ENCODE assay signal across 10 cellular contexts in genomic region chr3:49867871-49868321, GRCh38. TPM values are rescaled to one million over a fixed set of nuclear protein-coding genes. Genes with fewer than 3 reads are reported as not detected.
DNase-seq lines count a peak whose midpoint lies in the region; ATAC-seq, FAIRE-seq and TF ChIP-seq lines count a peak whose summit lies in the region.
"Had no signal": no experiment of that assay in that cellular context is flagged by ENCODE, and none has a peak within 500 bp of the region (broad histone marks: within the 10 kb centered on the region; RNA-seq: fewer than 3 reads in every experiment).

No MANE protein-coding gene starts in this region.

- H3K9me3 Mint-ChIP-seq in nephron = no peaks in the 10 kb centered on the region
- no peaks in the 10 kb centered on the region for H3K9me3 Mint-ChIP-seq in HFFc6

- H3K4me1 Mint-ChIP-seq in nephron (peaks cover 11% of the 10 kb centered on the region), HFFc6 (ENCODE audit: low read depth) (no peaks in the 10 kb centered on the region)

- H3K27ac Mint-ChIP-seq in nephron = no peak overlapping the region
- H3K27ac Mint-ChIP-seq in HFFc6 = no peak overlapping the region

- in situ Hi-C loops in GM13976 (cut with MboI; ENCODE audit: low sequenced_read_pairs, unreplicated experiment) = no loop called here

- no peak for TF ChIP-seq POLR2A in H54 (IDR thresholded peaks at IDR 0.05; ENCODE audit: low read depth, low read length)

- FAIRE-seq in H54 (lab: Jason Lieb, UNC) = no peak
- FAIRE-seq: pancreas had no signal

- H3K36me3 Mint-ChIP-seq in nephron (ENCODE audit: low read depth) = no peaks in the 10 kb centered on the region
- no peaks in the 10 kb centered on the region for H3K36me3 Mint-ChIP-seq in HFFc6 (ENCODE audit: low read depth)

- H3K4me3 Mint-ChIP-seq in nephron (peak overlapping the region; percentile 32 to 62 (median 54)), HFFc6 (no peak overlapping the region)

- ATAC-seq in GM21717 (IDR thresholded peaks at IDR 0.05; ENCODE audit: unreplicated experiment) = no peak

- DNase-seq in H54 (ENCODE audit: insufficient read length, low spot score) = peak; percentile 61
- peak; percentile 90 for DNase-seq in NCI-H82 (lab: John Stamatoyannopoulos, UW)
- DNase-seq in dermis blood vessel endothelial cell = peak; percentile 59
- DNase-seq in HFFc6 = no peak
- no peak for DNase-seq in GM13976 (ENCODE audit: low spot score)
- DNase-seq in NCI-H187 treated with DMSO at 0.1 percent for 48 hours (lab: John Stamatoyannopoulos, UW) = no peak
- DNase-seq: amniotic stem cell, pancreas had no signal

- TF ChIP-seq CTCF in nephron (IDR thresholded peaks at IDR 0.05; ENCODE audit: unreplicated experiment in 3 of 3) (no peak), HFFc6 (IDR thresholded peaks at IDR 0.05) (no peak), GM13976 (IDR thresholded peaks at IDR 0.05; ENCODE audit: borderline replicate concordance, control extremely low read depth, extremely low read depth, insufficient read depth, missing control alignments) (no peak)

- H3K27me3 Mint-ChIP-seq in nephron (ENCODE audit: low read depth) = peaks cover 63% of the 10 kb centered on the region
- H3K27me3 Mint-ChIP-seq in HFFc6 (ENCODE audit: insufficient read depth) = peaks cover 34% of the 10 kb centered on the region

RNA-seq across cellular contexts. Expression of gene CAMKV, which starts 1.8 kb away (rescaled TPM):
- total RNA-seq in dermis blood vessel endothelial cell = not detected in 2 replicates
- not detected for total RNA-seq in HFFc6 (2021; fragmentation: NEBNext Ultra II Directional; extraction: Animal tissue kit (Norgen Biotek cat#: 25700))

RNA-seq across cellular contexts. Expression of gene TRAIP, which starts 11.5 kb away (rescaled TPM):
- 2.0 and 3.9 TPM in 2 replicates for total RNA-seq in dermis blood vessel endothelial cell
- 1 to 10 TPM; 3.4 to 7.5 (median 6.3) TPM for total RNA-seq in HFFc6 (2021; fragmentation: NEBNext Ultra II Directional; extraction: Animal tissue kit (Norgen Biotek cat#: 25700))

RNA-seq across cellular contexts. Expression of gene MST1R, which starts 35.8 kb away (rescaled TPM):
- 0.34 and 0.65 TPM in 2 replicates for total RNA-seq in dermis blood vessel endothelial cell
- 1 to 10 TPM in 1 of 6 experiments, under 1 TPM in 5; 0.34 to 1.1 (median 0.80) TPM for total RNA-seq in HFFc6 (2021; fragmentation: NEBNext Ultra II Directional; extraction: Animal tissue kit (Norgen Biotek cat#: 25700))

RNA-seq across cellular contexts. Expression of gene UBA7, which starts 54.1 kb away (rescaled TPM):
- 44.2 and 58.5 TPM in 2 replicates for total RNA-seq in dermis blood vessel endothelial cell
- total RNA-seq in HFFc6 (2021; fragmentation: NEBNext Ultra II Directional; extraction: Animal tissue kit (Norgen Biotek cat#: 25700)) = 10 to 100 TPM; 11.9 to 32.6 (median 28.3) TPM

Comparison
In these comparisons a context has a peak if more than half of its experiments do, and no peak if none do; other contexts are left out.
1. DNase-seq: peak in H54 (single experiment), NCI-H82 (single experiment) and dermis blood vessel endothelial cell (single experiment); none in HFFc6 (single experiment), GM13976 (single experiment) and NCI-H187 treated with DMSO at 0.1 percent for 48 hours (single experiment).